Comparison of ENCODE assay signal across 1 cellular context in genomic region chr16:10744370-10745030, GRCh38.
TF ChIP-seq lines count a peak whose summit lies in the region.

No MANE protein-coding gene starts in this region.

TF ChIP-seq in K562, 482 proteins besides CTCF, POLR2A, EP300 and RAD21 (continued from another document):
- no peak for TF ChIP-seq UBTF (IDR thresholded peaks at IDR 0.05; ENCODE audit: borderline replicate concordance in 1 of 2, low read depth in 2 of 2, low read length in 2 of 2)
- no peak for TF ChIP-seq GMEB1 (CRISPR knock-in tag; IDR thresholded peaks at IDR 0.05)
- TF ChIP-seq SAP30 (IDR thresholded peaks at IDR 0.05; ENCODE audit: borderline replicate concordance, insufficient read depth, low read depth, low read length, poor library complexity, severe bottlenecking) = no peak
- peak; percentile 29; the same call in 1 of the 2 replicates for TF ChIP-seq MXI1 (IDR thresholded peaks at IDR 0.05; ENCODE audit: low read depth, low read length)
- TF ChIP-seq SREBF1 (IDR thresholded peaks at IDR 0.05; ENCODE audit: borderline replicate concordance, low read depth, low read length) = no peak
- TF ChIP-seq ZNF282 (CRISPR knock-in tag; IDR thresholded peaks at IDR 0.05) = no peak
- no peak for TF ChIP-seq SNIP1 (IDR thresholded peaks at IDR 0.05; ENCODE audit: low read depth)
- TF ChIP-seq HIVEP1 (CRISPR knock-in tag; IDR thresholded peaks at IDR 0.05) = no peak
- TF ChIP-seq ZNF12 (CRISPR knock-in tag; IDR thresholded peaks at IDR 0.05) = no peak
- no peak for TF ChIP-seq TFE3 (CRISPR knock-in tag; IDR thresholded peaks at IDR 0.05)
- TF ChIP-seq ZNF717 (CRISPR knock-in tag; IDR thresholded peaks at IDR 0.05) = no peak
- peak; percentile 29 for TF ChIP-seq DACH1 (IDR thresholded peaks at IDR 0.05; ENCODE audit: partially characterized antibody)
- TF ChIP-seq PCBP1 (IDR thresholded peaks at IDR 0.05; ENCODE audit: low read depth, low read length, poor library complexity, severe bottlenecking) = no peak
- peak in 1 of 2 experiments; percentile 15 for TF ChIP-seq E2F6 (IDR thresholded peaks at IDR 0.05; ENCODE audit: borderline replicate concordance in 1 of 2, extremely low read depth in 1 of 2, insufficient read depth in 1 of 2, insufficient read length in 1 of 2, low read depth in 1 of 2, low read length in 1 of 2, poor library complexity in 1 of 2, severe bottlenecking in 1 of 2)
- TF ChIP-seq JUNB (CRISPR knock-in tag; conservative IDR thresholded peaks at IDR 0.05) = no peak
- TF ChIP-seq HDAC1 (IDR thresholded peaks at IDR 0.05) = 0 out of 4 replicates have a peak, but pooled peaks of 1 of the 2 experiments have one; percentile 15
- 0 out of 2 replicates have a peak, but pooled peaks have one; percentile 4 for TF ChIP-seq MAFK (IDR thresholded peaks at IDR 0.05; ENCODE audit: low read length)
- peak; percentile 81 for TF ChIP-seq PRDM10 (IDR thresholded peaks at IDR 0.05; ENCODE audit: partially characterized antibody)
- no peak for TF ChIP-seq POLR3A (IDR thresholded peaks at IDR 0.05; ENCODE audit: borderline replicate concordance, extremely low read depth, insufficient read depth, insufficient read length)
- TF ChIP-seq DPF2 (IDR thresholded peaks at IDR 0.05) = no peak
- TF ChIP-seq LCOR (CRISPR knock-in tag; IDR thresholded peaks at IDR 0.05) = 0 out of 2 replicates have a peak, but pooled peaks have one; percentile 10
- TF ChIP-seq E4F1 (CRISPR knock-in tag; IDR thresholded peaks at IDR 0.05; ENCODE audit: borderline replicate concordance) = no peak
- peak; percentile 42; the same call in 1 of the 2 replicates for TF ChIP-seq RB1 (IDR thresholded peaks at IDR 0.05; ENCODE audit: low read depth)
- TF ChIP-seq PML (IDR thresholded peaks at IDR 0.05; ENCODE audit: low read length) = no peak
- TF ChIP-seq ZNF431 (CRISPR knock-in tag; IDR thresholded peaks at IDR 0.05) = no peak
- TF ChIP-seq FOXA1 (IDR thresholded peaks at IDR 0.05; ENCODE audit: borderline replicate concordance) = no peak
- peak; percentile 65; the same call in 1 of the 2 replicates for TF ChIP-seq BHLHE40 (IDR thresholded peaks at IDR 0.05; ENCODE audit: low read length)
- no peak for TF ChIP-seq THRAP3 (IDR thresholded peaks at IDR 0.05; ENCODE audit: borderline replicate concordance)
- TF ChIP-seq SMARCB1 (IDR thresholded peaks at IDR 0.05; ENCODE audit: insufficient read length, low read depth) = no peak
- peak; percentile 34; the same call in 1 of the 2 replicates for TF ChIP-seq ZNF592 (IDR thresholded peaks at IDR 0.05)
- no peak for TF ChIP-seq ZNF274 (IDR thresholded peaks at IDR 0.05; ENCODE audit: borderline replicate concordance, low read depth, low read length)
- TF ChIP-seq C11orf30 (IDR thresholded peaks at IDR 0.05; ENCODE audit: low read depth) = no peak
- no peak for TF ChIP-seq ZFP91 (CRISPR knock-in tag; IDR thresholded peaks at IDR 0.05)
- no peak for TF ChIP-seq ATF3 (IDR thresholded peaks at IDR 0.05)
- 0 out of 2 replicates have a peak, but pooled peaks have one; percentile 25 for TF ChIP-seq ATF3 (CRISPR knock-in tag; conservative IDR thresholded peaks at IDR 0.05)
